18 cellular contexts compared by ENCODE assay signal in genomic region chr5:168883253-168883880, GRCh38.
DNase-seq lines count a peak whose midpoint lies in the region; TF ChIP-seq lines count a peak whose summit lies in the region.
"Had no signal": no experiment of that assay in that cellular context is flagged by ENCODE, and none has a peak within 500 bp of the region (broad histone marks: within the 10 kb centered on the region; RNA-seq: fewer than 3 reads in every experiment).

No MANE protein-coding gene starts in this region.

- H3K27ac Mint-ChIP-seq in neural progenitor cell, result peak overlapping the region; percentile 90

- DNase-seq in ELF-1 (ENCODE audit: low read depth, low spot score) (peak; percentile 80), SK-N-DZ (ENCODE audit: low spot score) (peak; percentile 39), hepatocyte (ENCODE audit: low spot score) (no peak), neural progenitor cell (ENCODE audit: low spot score) (peak; percentile 58), COLO668 (lab: John Stamatoyannopoulos, UW; ENCODE audit: unreplicated experiment) (no peak), NCI-H1417 (lab: John Stamatoyannopoulos, UW) (no peak), HPDE6-E6E7 (ENCODE audit: extremely low spot score) (no peak), NCI-H748 treated with DMSO at 0.1 percent for 48 hours (lab: John Stamatoyannopoulos, UW) (no peak)
- DNase-seq: COR-L47, GOT3, MG63, NCI-H1092 treated with DMSO at 0.1 percent for 48 hours, NCI-H1694 treated with DMSO at 0.1 percent for 48 hours, NCI-H446 treated with DMSO at 0.1 percent for 48 hours, Peyer's patch, Right ventricle myocardium superior had no signal

- H3K9me3 ChIP-seq in hepatocyte (ENCODE audit: low read depth) (no peaks in the 10 kb centered on the region), neural progenitor cell (ENCODE audit: low read depth) (no peaks in the 10 kb centered on the region)
- H3K9me3 ChIP-seq: MG63, Peyer's patch had no signal

- WGBS in hepatocyte (ENCODE audit: low lambda C conversion rate, missing lambda C conversion rate), result 39% methylated on average over 18 of the region's 18 CpGs

- H3K4me2 ChIP-seq in hepatocyte, result peak overlapping the region; percentile 47
- H3K4me2 ChIP-seq in neural progenitor cell, result no peak overlapping the region

- H3K9me3 Mint-ChIP-seq in neural progenitor cell, result peaks cover 4% of the 10 kb centered on the region

- peaks cover 14% of the 10 kb centered on the region for H3K4me1 Mint-ChIP-seq in neural progenitor cell

- no peaks in the 10 kb centered on the region for H3K9me2 ChIP-seq in hepatocyte (replicated peaks; ENCODE audit: insufficient read depth)

- H3K36me3 ChIP-seq in hepatocyte (replicated peaks; ENCODE audit: insufficient read depth, low read depth) (no peaks in the 10 kb centered on the region), neural progenitor cell (no peaks in the 10 kb centered on the region)
- H3K36me3 ChIP-seq: MG63, Peyer's patch had no signal

- peaks cover 68% of the 10 kb centered on the region for H3K4me1 ChIP-seq in hepatocyte (ENCODE audit: insufficient read depth)
- peaks cover 38% of the 10 kb centered on the region for H3K4me1 ChIP-seq in neural progenitor cell
- H3K4me1 ChIP-seq: Peyer's patch had no signal

- no peak overlapping the region for H3K9ac ChIP-seq in neural progenitor cell

- H3K27me3 ChIP-seq in hepatocyte (no peaks in the 10 kb centered on the region), neural progenitor cell (peaks cover 6% of the 10 kb centered on the region)
- H3K27me3 ChIP-seq: Peyer's patch had no signal

- TF ChIP-seq CTCF in hepatocyte (IDR thresholded peaks at IDR 0.05; ENCODE audit: poor library complexity), result no peak
- TF ChIP-seq CTCF in neural progenitor cell (IDR thresholded peaks at IDR 0.05), result no peak

- H2AFZ ChIP-seq in hepatocyte (no peak overlapping the region), neural progenitor cell (replicated peaks) (no peak overlapping the region)

- H3K79me2 ChIP-seq in hepatocyte (no peaks in the 10 kb centered on the region), neural progenitor cell (ENCODE audit: low read depth) (no peaks in the 10 kb centered on the region)

- no peaks in the 10 kb centered on the region for H3K36me3 Mint-ChIP-seq in neural progenitor cell

- peaks cover 20% of the 10 kb centered on the region for H3F3A ChIP-seq in neural progenitor cell (ENCODE audit: low read depth)

- H3K4me3 ChIP-seq in hepatocyte (no peak overlapping the region), neural progenitor cell (no peak overlapping the region)
- H3K4me3 ChIP-seq: GM12878, MG63, Peyer's patch had no signal

- H4K20me1 ChIP-seq in hepatocyte (ENCODE audit: insufficient read depth, poor library complexity, severe bottlenecking), result no peaks in the 10 kb centered on the region
- no peaks in the 10 kb centered on the region for H4K20me1 ChIP-seq in neural progenitor cell (ENCODE audit: low read depth)

- H3K27me3 Mint-ChIP-seq in neural progenitor cell (ENCODE audit: insufficient read depth, low read depth), result peaks cover 2% of the 10 kb centered on the region

- H3K4me3 Mint-ChIP-seq in neural progenitor cell, result no peak overlapping the region

- H3K27ac ChIP-seq in hepatocyte (peak overlapping the region; percentile 68), neural progenitor cell (no peak overlapping the region)
- H3K27ac ChIP-seq: C4-2B, Peyer's patch had no signal

Comparison
In these comparisons a context has a peak if more than half of its experiments do, and no peak if none do; other contexts are left out.
1. DNase-seq: peak in ELF-1 (single experiment), SK-N-DZ (single experiment) and neural progenitor cell (single experiment); none in hepatocyte (single experiment), COLO668 (single experiment), NCI-H1417 (0 of 3), HPDE6-E6E7 (single experiment) and NCI-H748 treated with DMSO at 0.1 percent for 48 hours (single experiment).